Comparison of ENCODE assay signal across 20 cellular contexts in the genomic region with DNA sequence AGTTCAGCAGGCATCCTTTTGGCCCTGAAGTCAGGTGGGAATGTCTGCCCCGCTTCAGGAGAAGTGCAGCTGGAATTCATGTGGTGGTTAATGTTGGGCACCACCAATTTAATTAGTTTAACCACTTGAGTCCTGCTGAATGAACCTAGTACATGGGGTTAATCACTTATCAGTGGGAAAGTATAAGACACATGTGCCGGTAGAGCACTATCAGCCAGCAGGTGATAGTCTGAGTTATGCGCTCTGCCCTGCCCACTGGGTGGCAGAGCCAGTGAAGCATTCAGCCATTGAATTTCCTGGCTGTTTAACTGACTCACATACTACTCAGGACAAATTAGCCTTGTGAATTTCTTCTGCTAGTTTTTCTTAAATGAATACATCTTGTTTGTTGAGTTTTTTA.
A peak's percentile ranks its signal among the peaks of the same experiment; 100 is the strongest.
DNase-seq lines count a peak whose midpoint lies in the region; ATAC-seq, FAIRE-seq and TF ChIP-seq lines count a peak whose summit lies in the region.
"Had no signal": no experiment of that assay in that cellular context is flagged by ENCODE, and none has a peak within 500 bp of the region (broad histone marks: within the 10 kb centered on the region; RNA-seq: fewer than 3 reads in every experiment).

No MANE protein-coding gene starts in this region.

- no peak overlapping the region for H2BK12ac ChIP-seq in neuronal stem cell (ENCODE audit: low read length)

- no peak for FAIRE-seq in kidney (lab: Jason Lieb, UNC)
- FAIRE-seq: astrocyte, H54 had no signal

- no peaks in the 10 kb centered on the region for H3K4me1 Mint-ChIP-seq in stimulated activated memory B cell treated with anti-CD40 and anti-IgM and Interleukin-4, amounts not matched to agents 10 μg/mL and 1 μg/mL and 100 μg/mL, for 72 hours
- H3K4me1 Mint-ChIP-seq: mesothelial cell of epicardium, neural crest cell had no signal

- H3K4me3 Mint-ChIP-seq in stimulated activated memory B cell treated with anti-CD40 and anti-IgM and Interleukin-4, amounts not matched to agents 10 μg/mL and 1 μg/mL and 100 μg/mL, for 72 hours, result no peak overlapping the region
- H3K4me3 Mint-ChIP-seq: mesothelial cell of epicardium, neural crest cell had no signal

- no peaks in the 10 kb centered on the region for H3K79me1 ChIP-seq in neuronal stem cell (ENCODE audit: low read depth, low read length)

- H2AK5ac ChIP-seq in neuronal stem cell (ENCODE audit: low read depth, low read length), result no peak overlapping the region

- no peaks in the 10 kb centered on the region for H3K27me3 ChIP-seq in RWPE2 (ENCODE audit: insufficient read depth, poor library complexity, severe bottlenecking)
- H3K27me3 ChIP-seq in suprapubic skin, result no peaks in the 10 kb centered on the region
- no peaks in the 10 kb centered on the region for H3K27me3 ChIP-seq in neuronal stem cell (ENCODE audit: control insufficient read depth in 3 of 3, insufficient read depth in 3 of 3, low read depth in 1 of 3, low read length in 3 of 3)
- H3K27me3 ChIP-seq: upper lobe of right lung had no signal

- no peak overlapping the region for H3K18ac ChIP-seq in neuronal stem cell (ENCODE audit: low read length)

- H2AFZ ChIP-seq in neuronal stem cell (ENCODE audit: low read length), result no peak overlapping the region

- H3K27ac Mint-ChIP-seq in stimulated activated memory B cell treated with anti-CD40 and anti-IgM and Interleukin-4, amounts not matched to agents 10 μg/mL and 1 μg/mL and 100 μg/mL, for 72 hours, result no peak overlapping the region
- H3K27ac Mint-ChIP-seq: mesothelial cell of epicardium had no signal

- no peak overlapping the region for H3K14ac ChIP-seq in neuronal stem cell (ENCODE audit: low read length)

- no peak overlapping the region for H4K8ac ChIP-seq in neuronal stem cell (ENCODE audit: low read depth, low read length)

- H3K4me1 ChIP-seq in RWPE2 (ENCODE audit: insufficient read depth, poor library complexity, severe bottlenecking), result no peaks in the 10 kb centered on the region
- H3K4me1 ChIP-seq in kidney (ENCODE audit: control insufficient read depth in 1 of 2, insufficient read depth in 1 of 2, low read depth in 1 of 2, low read length in 2 of 2), result no peaks in the 10 kb centered on the region
- no peaks in the 10 kb centered on the region for H3K4me1 ChIP-seq in suprapubic skin
- H3K4me1 ChIP-seq in neuronal stem cell (ENCODE audit: control insufficient read depth in 2 of 2, insufficient read depth in 1 of 2, low read depth in 1 of 2, low read length in 2 of 2), result no peaks in the 10 kb centered on the region
- H3K4me1 ChIP-seq: upper lobe of right lung had no signal

- ATAC-seq in RWPE2 (ENCODE audit: low read depth), result peak; percentile 90
- ATAC-seq in HG02759 (IDR thresholded peaks at IDR 0.05; ENCODE audit: unreplicated experiment), result no peak
- no peak for ATAC-seq in stimulated activated memory B cell treated with anti-CD40 and anti-IgM and Interleukin-4, amounts not matched to agents 10 μg/mL and 1 μg/mL and 100 μg/mL, for 72 hours
- ATAC-seq: upper lobe of right lung had no signal

- H3K9me3 ChIP-seq in RWPE2 (ENCODE audit: severe bottlenecking) (no peaks in the 10 kb centered on the region), kidney (ENCODE audit: control insufficient read depth in 1 of 2, low read length in 2 of 2) (no peaks in the 10 kb centered on the region), suprapubic skin (no peaks in the 10 kb centered on the region), neuronal stem cell (replicated peaks in 1 of 2; ENCODE audit: control insufficient read depth in 2 of 2, insufficient read depth in 1 of 2, low read depth in 1 of 2, low read length in 2 of 2) (no peaks in the 10 kb centered on the region)
- H3K9me3 ChIP-seq: upper lobe of right lung had no signal

- peak; percentile 80 for DNase-seq in DMS79 (lab: John Stamatoyannopoulos, UW)
- peak; percentile 35 for DNase-seq in NCI-H128 (lab: John Stamatoyannopoulos, UW; ENCODE audit: unreplicated experiment)
- DNase-seq in RWPE2 (ENCODE audit: low spot score), result no peak
- DNase-seq in kidney, result no peak
- DNase-seq in suprapubic skin (ENCODE audit: low spot score in 2 of 2), result no peak
- DNase-seq in neuronal stem cell (ENCODE audit: low spot score), result no peak
- DNase-seq: activated CD4-positive, alpha-beta T cell treated with anti-CD3 and anti-CD28 coated beads for 4 hours; activated naive CD4-positive, alpha-beta T cell; cortex of kidney; glutamatergic neuron; NCI-H2029; stimulated activated naive CD4-positive, alpha-beta T cell treated with Interleukin-2 at 50 U/mL for 16 hours; upper lobe of right lung had no signal

- H3K4ac ChIP-seq in neuronal stem cell (ENCODE audit: low read length), result no peak overlapping the region

- no peak overlapping the region for H3K4me2 ChIP-seq in neuronal stem cell (ENCODE audit: insufficient read depth, low read length, poor library complexity, severe bottlenecking)

- no peak for TF ChIP-seq POLR2A in suprapubic skin (IDR thresholded peaks at IDR 0.05)

- no peak for TF ChIP-seq EP300 in suprapubic skin (IDR thresholded peaks at IDR 0.05)

- H3K4me3 ChIP-seq in RWPE2 (ENCODE audit: severe bottlenecking) (no peak overlapping the region), kidney (ENCODE audit: low read length in 2 of 2) (peak overlapping the region in 1 of 2 donors; percentile 21), suprapubic skin (no peak overlapping the region), neuronal stem cell (ENCODE audit: low read length in 2 of 2) (no peak overlapping the region)
- H3K4me3 ChIP-seq: upper lobe of right lung had no signal

- intact Hi-C loops in kidney (cut with DNase I), result no loop called here

- no peaks in the 10 kb centered on the region for H3K36me3 ChIP-seq in RWPE2 (ENCODE audit: low read depth)
- H3K36me3 ChIP-seq in kidney (ENCODE audit: control insufficient read depth in 1 of 2, insufficient read depth in 2 of 2, low read length in 2 of 2), result no peaks in the 10 kb centered on the region
- H3K36me3 ChIP-seq in suprapubic skin, result no peaks in the 10 kb centered on the region
- no peaks in the 10 kb centered on the region for H3K36me3 ChIP-seq in neuronal stem cell (replicated peaks in 1 of 2; ENCODE audit: control insufficient read depth in 2 of 2, insufficient read depth in 2 of 2, low read length in 2 of 2)
- H3K36me3 ChIP-seq: upper lobe of right lung had no signal

- no peak overlapping the region for H3K9ac ChIP-seq in kidney (ENCODE audit: low read length in 2 of 2)
- H3K9ac ChIP-seq in neuronal stem cell (ENCODE audit: low read depth, low read length, poor library complexity), result no peak overlapping the region

- WGBS in suprapubic skin, result 92% methylated on average over 3 of the region's 3 CpGs
- no CpG with 5 or more reads among the region's 3 CpGs for WGBS in neuronal stem cell (ENCODE audit: extremely low coverage in 2 of 2, insufficient read length in 2 of 2, insufficient replicate concordance in 1 of 2), 2 donors

- no peak overlapping the region for H2BK5ac ChIP-seq in neuronal stem cell (ENCODE audit: low read length)

- no peak overlapping the region for H3K23ac ChIP-seq in neuronal stem cell (ENCODE audit: low read depth, low read length, poor library complexity)

- no peaks in the 10 kb centered on the region for H3K36me3 Mint-ChIP-seq in stimulated activated memory B cell treated with anti-CD40 and anti-IgM and Interleukin-4, amounts not matched to agents 10 μg/mL and 1 μg/mL and 100 μg/mL, for 72 hours
- H3K36me3 Mint-ChIP-seq: mesothelial cell of epicardium had no signal

- no peak overlapping the region for H3K27ac ChIP-seq in RWPE2 (ENCODE audit: poor library complexity, severe bottlenecking)
- H3K27ac ChIP-seq in kidney (ENCODE audit: low read depth in 2 of 2, low read length in 2 of 2), result no peak overlapping the region
- no peak overlapping the region for H3K27ac ChIP-seq in suprapubic skin
- no peak overlapping the region for H3K27ac ChIP-seq in neuronal stem cell (replicated peaks; ENCODE audit: low read length)
- H3K27ac ChIP-seq: C4-2B, upper lobe of right lung had no signal

- H2BK15ac ChIP-seq in neuronal stem cell (ENCODE audit: low read length), result no peak overlapping the region

- TF ChIP-seq CTCF in RWPE2 (IDR thresholded peaks at IDR 0.05; ENCODE audit: poor library complexity, severe bottlenecking), result peak; percentile 33
- peak; percentile 13 for TF ChIP-seq CTCF in kidney (IDR thresholded peaks at IDR 0.05; ENCODE audit: borderline replicate concordance, extremely low read depth, insufficient read depth)
- no peak for TF ChIP-seq CTCF in suprapubic skin (IDR thresholded peaks at IDR 0.05)

- no peaks in the 10 kb centered on the region for H3K27me3 Mint-ChIP-seq in stimulated activated memory B cell treated with anti-CD40 and anti-IgM and Interleukin-4, amounts not matched to agents 10 μg/mL and 1 μg/mL and 100 μg/mL, for 72 hours

- no peak overlapping the region for H2BK120ac ChIP-seq in neuronal stem cell (ENCODE audit: low read depth, low read length)

- no peak overlapping the region for H4K91ac ChIP-seq in neuronal stem cell (ENCODE audit: low read depth, low read length, poor library complexity)

- peaks cover 4% of the 10 kb centered on the region for H3K9me3 Mint-ChIP-seq in stimulated activated memory B cell treated with anti-CD40 and anti-IgM and Interleukin-4, amounts not matched to agents 10 μg/mL and 1 μg/mL and 100 μg/mL, for 72 hours
- H3K9me3 Mint-ChIP-seq: mesothelial cell of epicardium, neural crest cell had no signal

Comparison
In these comparisons a context has a peak if more than half of its experiments do, and no peak if none do; other contexts are left out.
1. DNase-seq: peak in DMS79 (single experiment) and NCI-H128 (single experiment); none in RWPE2 (single experiment), kidney (single experiment), suprapubic skin (0 of 2) and neuronal stem cell (single experiment).
2. CTCF ChIP-seq: peak in RWPE2 (single experiment) and kidney (single experiment); none in suprapubic skin (0 of 2).